14 cellular contexts compared by ENCODE assay signal in the genomic region with DNA sequence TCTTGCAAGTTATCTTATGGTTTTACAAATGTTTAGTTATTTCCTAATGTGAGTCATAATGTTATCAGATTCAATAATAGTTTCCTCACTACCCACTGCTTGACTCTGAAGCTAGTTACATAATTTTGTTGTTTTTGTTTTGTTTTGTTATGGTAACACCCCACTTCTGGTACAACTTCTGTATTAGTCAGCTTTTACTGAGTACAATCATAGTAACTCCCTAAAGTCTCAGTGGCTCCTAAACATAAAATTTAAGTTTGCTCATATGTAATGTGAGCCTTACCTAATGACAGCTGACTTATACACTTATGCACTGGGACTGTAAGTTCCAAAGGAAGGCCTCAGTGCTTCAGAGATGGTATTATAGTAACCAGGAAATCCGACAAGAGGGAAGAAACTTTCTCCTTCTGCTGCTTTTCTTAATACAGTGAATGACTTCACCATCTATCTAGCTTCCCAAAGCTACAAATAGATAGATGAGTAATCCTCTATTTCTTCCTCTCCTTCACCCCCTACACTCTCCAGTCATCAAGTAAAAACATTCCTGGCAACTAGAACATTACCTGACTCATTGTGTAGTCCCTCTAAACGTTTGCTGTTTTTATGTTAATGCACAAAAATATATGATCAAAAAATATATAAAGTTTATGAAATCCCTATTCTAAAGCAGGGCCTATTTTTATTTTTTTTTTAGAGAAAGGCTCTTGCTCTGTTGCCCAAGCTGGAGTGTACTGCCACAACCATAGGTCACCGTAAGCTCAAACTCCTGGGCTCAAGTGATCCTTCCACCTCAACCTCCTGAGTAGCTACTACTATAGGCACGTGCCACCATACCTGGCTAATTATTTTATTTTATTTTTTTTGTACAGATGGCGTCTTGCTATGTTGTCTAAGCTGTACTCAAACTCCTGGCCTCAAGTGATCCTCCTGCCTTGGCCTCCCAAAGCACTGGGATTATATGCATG.
A peak's percentile ranks its signal among the peaks of the same experiment; 100 is the strongest.
DNase-seq lines count a peak whose midpoint lies in the region; ATAC-seq, FAIRE-seq and TF ChIP-seq lines count a peak whose summit lies in the region.
"Had no signal": no experiment of that assay in that cellular context is flagged by ENCODE, and none has a peak within 500 bp of the region (broad histone marks: within the 10 kb centered on the region; RNA-seq: fewer than 3 reads in every experiment).

No MANE protein-coding gene starts in this region.

- H3K36me3 Mint-ChIP-seq in natural killer cell treated with Interleukin-12 subunit alpha and Interleukin-12 subunit beta and Interleukin-15 and Interleukin-18, amount 100 ng/mL, for 72 hours, result no peaks in the 10 kb centered on the region
- H3K36me3 Mint-ChIP-seq: activated CD4-positive, alpha-beta memory T cell treated with anti-CD3 and anti-CD28 coated beads for 36 hours had no signal

- no peak for ATAC-seq in natural killer cell treated with Interleukin-12 subunit alpha and Interleukin-12 subunit beta and Interleukin-15 and Interleukin-18, amount 100 ng/mL, for 72 hours

- H3K4me3 ChIP-seq in ACC112 (ENCODE audit: low read depth, low read length), result no peak overlapping the region
- H3K4me3 ChIP-seq in mammary epithelial cell (replicated peaks in 1 of 3; ENCODE audit: insufficient read depth in 1 of 3, low read depth in 2 of 3, low read length in 3 of 3), result no peak overlapping the region
- H3K4me3 ChIP-seq: coronary artery, uterus had no signal

- H2AFZ ChIP-seq in ACC112 (ENCODE audit: low read length, unreplicated experiment) (no peak overlapping the region), mammary epithelial cell (ENCODE audit: low read depth, low read length) (no peak overlapping the region)

- DNase-seq in LHCN-M2 (ENCODE audit: low read depth) (peak; percentile 75), mammary epithelial cell (peak; percentile 87), GM10266 (ENCODE audit: extremely low spot score) (no peak), NCI-H82 treated with DMSO at 0.1 percent for 48 hours (lab: John Stamatoyannopoulos, UW; ENCODE audit: unreplicated experiment) (no peak), NCI-H2196 (lab: John Stamatoyannopoulos, UW; ENCODE audit: unreplicated experiment) (no peak)
- DNase-seq in natural killer cell treated with Interleukin-12 subunit alpha and Interleukin-12 subunit beta and Interleukin-15 and Interleukin-18, amount 100 ng/mL, for 72 hours (ENCODE audit: low spot score), result no peak
- DNase-seq: activated CD4-positive, alpha-beta memory T cell treated with anti-CD3 and anti-CD28 coated beads for 36 hours; DMS79 treated with DMSO at 0.1 percent for 48 hours; NCI-H187 treated with DMSO at 0.1 percent for 48 hours; stimulated activated CD4-positive, alpha-beta T cell treated with anti-CD3 and anti-CD28 coated beads, Interleukin-15, amount 100 ng/mL, for 24 hours; uterus had no signal

- no peak overlapping the region for H3K27ac Mint-ChIP-seq in natural killer cell treated with Interleukin-12 subunit alpha and Interleukin-12 subunit beta and Interleukin-15 and Interleukin-18, amount 100 ng/mL, for 72 hours
- H3K27ac Mint-ChIP-seq: activated CD4-positive, alpha-beta memory T cell treated with anti-CD3 and anti-CD28 coated beads for 36 hours had no signal

- peaks cover 13% of the 10 kb centered on the region for H3K9me3 Mint-ChIP-seq in natural killer cell treated with Interleukin-12 subunit alpha and Interleukin-12 subunit beta and Interleukin-15 and Interleukin-18, amount 100 ng/mL, for 72 hours

- H3K79me2 ChIP-seq in ACC112 (ENCODE audit: control insufficient read depth, insufficient read depth, low read length, unreplicated experiment) (no peaks in the 10 kb centered on the region), mammary epithelial cell (ENCODE audit: insufficient read depth, low read length) (no peaks in the 10 kb centered on the region)

- TF ChIP-seq CTCF in mammary epithelial cell (conservative IDR thresholded peaks at IDR 0.05 in 1 of 2, IDR thresholded peaks at IDR 0.05 in 1 of 2; ENCODE audit: extremely low read depth in 1 of 2, insufficient read depth in 1 of 2, low read depth in 1 of 2, low read length in 2 of 2) (no peak), GM10266 (IDR thresholded peaks at IDR 0.05; ENCODE audit: control insufficient read depth, insufficient read depth, low read depth, missing control alignments) (no peak)

- H3K27me3 ChIP-seq in ACC112 (ENCODE audit: insufficient read depth, low read length) (no peaks in the 10 kb centered on the region), mammary epithelial cell (ENCODE audit: insufficient read depth, low read length) (no peaks in the 10 kb centered on the region)
- H3K27me3 ChIP-seq: uterus had no signal

- H3K4me1 Mint-ChIP-seq in natural killer cell treated with Interleukin-12 subunit alpha and Interleukin-12 subunit beta and Interleukin-15 and Interleukin-18, amount 100 ng/mL, for 72 hours (ENCODE audit: low read depth in 2 of 2), result no peaks in the 10 kb centered on the region

- 57% methylated on average over 5 of the region's 5 CpGs for WGBS in mammary epithelial cell (ENCODE audit: low coverage, missing lambda C conversion rate)

- H3K27me3 Mint-ChIP-seq in natural killer cell treated with Interleukin-12 subunit alpha and Interleukin-12 subunit beta and Interleukin-15 and Interleukin-18, amount 100 ng/mL, for 72 hours, result peaks cover 0 to 3% of the 10 kb centered on the region in 2 donors
- H3K27me3 Mint-ChIP-seq: activated CD4-positive, alpha-beta memory T cell treated with anti-CD3 and anti-CD28 coated beads for 36 hours had no signal

- in situ Hi-C loops in mammary epithelial cell (cut with MboI; ENCODE audit: low sequenced_read_pairs in 2 of 2), result loop anchor here in 1 of 2 donors (25.0 kb wide), 1 partner anchor 819 kb away; no protein-coding TSS in a partner anchor

- peak overlapping the region; percentile 69 for H3K9ac ChIP-seq in mammary epithelial cell (ENCODE audit: insufficient read depth, low read length)

- H3K36me3 ChIP-seq in ACC112 (ENCODE audit: insufficient read depth, low read length), result no peaks in the 10 kb centered on the region
- no peaks in the 10 kb centered on the region for H3K36me3 ChIP-seq in mammary epithelial cell (ENCODE audit: insufficient read depth, low read length)
- H3K36me3 ChIP-seq: uterus had no signal

- no peak overlapping the region for H3K4me3 Mint-ChIP-seq in natural killer cell treated with Interleukin-12 subunit alpha and Interleukin-12 subunit beta and Interleukin-15 and Interleukin-18, amount 100 ng/mL, for 72 hours
- H3K4me3 Mint-ChIP-seq: activated CD4-positive, alpha-beta memory T cell treated with anti-CD3 and anti-CD28 coated beads for 36 hours had no signal

- peak; percentile 9 for FAIRE-seq in islet of Langerhans (lab: Jason Lieb, UNC)

- H3K4me2 ChIP-seq in mammary epithelial cell (ENCODE audit: insufficient read depth, low read depth, low read length), result no peak overlapping the region

- H3K27ac ChIP-seq in ACC112 (ENCODE audit: low read depth, low read length) (peak overlapping the region; percentile 100), mammary epithelial cell (ENCODE audit: insufficient read depth, low read depth, low read length) (peak overlapping the region; percentile 95)
- H3K27ac ChIP-seq: uterus had no signal

- intact Hi-C loops in mammary epithelial cell (cut with micrococcal nuclease), result loop anchor here (1.0 kb wide), 1 partner anchor 26 kb away; no protein-coding TSS in a partner anchor

- TSS peak; percentile 86 for BruUV-seq in mammary epithelial cell (replicated peaks; lab: Mats Ljungman, UMichigan)

- no peaks in the 10 kb centered on the region for H3K9me3 ChIP-seq in mammary epithelial cell (replicated peaks; ENCODE audit: insufficient read depth, low read length)
- H3K9me3 ChIP-seq: uterus had no signal

- H3K4me1 ChIP-seq in ACC112 (ENCODE audit: control insufficient read depth, insufficient read depth, low read length, unreplicated experiment) (peaks cover 24% of the 10 kb centered on the region), mammary epithelial cell (ENCODE audit: insufficient read depth, low read length) (peaks cover 13% of the 10 kb centered on the region)
- H3K4me1 ChIP-seq: uterus had no signal

- CTCF ChIA-PET in mammary epithelial cell (lab: Charles Lee; ENCODE audit: low non-redundant PET), result no interaction called here

- dilution Hi-C loops in mammary epithelial cell (cut with HindIII; ENCODE audit: low sequenced_read_pairs), result no loop called here

- H4K20me1 ChIP-seq in mammary epithelial cell (ENCODE audit: insufficient read depth, low read length), result no peaks in the 10 kb centered on the region

Comparison
In these comparisons a context has a peak if more than half of its experiments do, and no peak if none do; other contexts are left out.
1. DNase-seq: peak in LHCN-M2 (single experiment) and mammary epithelial cell (single experiment); none in GM10266 (single experiment), NCI-H82 treated with DMSO at 0.1 percent for 48 hours (single experiment), NCI-H2196 (single experiment) and natural killer cell treated with Interleukin-12 subunit alpha and Interleukin-12 subunit beta and Interleukin-15 and Interleukin-18, amount 100 ng/mL, for 72 hours (single experiment).